ENCODE assay signal across 8 cellular contexts in the genomic region with DNA sequence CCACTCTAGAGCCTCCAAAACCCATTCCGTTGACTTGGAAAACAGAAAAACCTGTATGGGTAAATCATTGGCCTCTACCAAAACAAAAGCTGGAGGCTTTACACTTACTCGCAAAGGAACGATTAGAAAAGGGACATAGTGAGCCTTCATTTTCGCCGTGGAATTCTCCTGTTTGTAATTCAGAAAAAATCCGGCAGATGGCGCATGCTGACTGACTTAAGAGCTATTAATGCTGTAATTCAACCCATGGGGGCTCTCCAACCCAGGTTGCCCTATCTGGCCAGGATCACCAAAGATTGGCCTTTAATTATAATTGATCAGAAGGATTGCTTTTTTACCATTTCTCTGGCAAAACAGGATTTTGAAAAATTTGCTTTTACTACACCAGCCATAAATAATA.
DNase-seq lines count a peak whose midpoint lies in the region; ATAC-seq and TF ChIP-seq lines count a peak whose summit lies in the region.

No MANE protein-coding gene starts in this region.

- intact Hi-C loops in Caco-2 (cut with micrococcal nuclease; ENCODE audit: unreplicated experiment): no loop called here
- intact Hi-C loops in IMR-90 (cut with micrococcal nuclease): no loop called here
- intact Hi-C loops in MCF 10A (cut with micrococcal nuclease): no loop called here
- intact Hi-C loops in lower lobe of right lung (cut with DNase I): no loop called here

- no peak overlapping the region for H2BK20ac ChIP-seq in IMR-90 (ENCODE audit: low read depth, low read length)

- H3K27me3 Mint-ChIP-seq in Caco-2 (ENCODE audit: insufficient read depth, unreplicated experiment) (no peaks in the 10 kb centered on the region), MCF 10A (ENCODE audit: insufficient read depth, unreplicated experiment) (no peaks in the 10 kb centered on the region)
- H3K27me3 Mint-ChIP-seq in stimulated activated naive CD8-positive, alpha-beta T cell treated with anti-CD3 and anti-CD28 coated beads, Interleukin-15, amount 100 ng/mL, for 72 hours: no peaks in the 10 kb centered on the region

- H2AK5ac ChIP-seq in IMR-90 (ENCODE audit: low read depth, low read length): no peak overlapping the region

- H3K27ac ChIP-seq in IMR-90 (ENCODE audit: insufficient read depth, low read length) (no peak overlapping the region), lower lobe of right lung (no peak overlapping the region)

- H4K20me1 ChIP-seq in IMR-90 (ENCODE audit: insufficient read depth, low read length): no peaks in the 10 kb centered on the region

- H3K9me3 ChIP-seq in Caco-2 (peaks cover 20% of the 10 kb centered on the region), IMR-90 (ENCODE audit: control insufficient read depth, insufficient read depth, low read length) (peaks cover 16% of the 10 kb centered on the region), lower lobe of right lung (peaks cover 21% of the 10 kb centered on the region)

- no peak overlapping the region for H3K23ac ChIP-seq in IMR-90 (ENCODE audit: low read depth, low read length)

- H3K4me1 Mint-ChIP-seq in Caco-2 (ENCODE audit: low read depth, unreplicated experiment) (no peaks in the 10 kb centered on the region), MCF 10A (ENCODE audit: insufficient read depth, unreplicated experiment) (peaks cover 8% of the 10 kb centered on the region)
- peaks cover 15% of the 10 kb centered on the region for H3K4me1 Mint-ChIP-seq in stimulated activated naive CD8-positive, alpha-beta T cell treated with anti-CD3 and anti-CD28 coated beads, Interleukin-15, amount 100 ng/mL, for 72 hours

- peak in 1 of 2 experiments; percentile 49 for DNase-seq in Caco-2
- no peak for DNase-seq in IMR-90
- DNase-seq in T-helper 2 cell: peak in 4 of 5 experiments; percentile 21 to 44 (median 26)
- peak; percentile 36 for DNase-seq in MCF 10A (ENCODE audit: unreplicated experiment)
- no peak for DNase-seq in lower lobe of right lung
- DNase-seq in stimulated activated naive CD8-positive, alpha-beta T cell treated with anti-CD3 and anti-CD28 coated beads, Interleukin-15, amount 100 ng/mL, for 72 hours: peak; percentile 52 to 54
- no peak for DNase-seq in omental fat pad (ENCODE audit: low spot score)
- DNase-seq in DMS79 treated with DMSO at 0.1 percent for 48 hours (lab: John Stamatoyannopoulos, UW): no peak

- dilution Hi-C loops in IMR-90 (cut with HindIII; ENCODE audit: low sequenced_read_pairs, unreplicated experiment): no loop called here

- TF ChIP-seq CTCF in Caco-2 (IDR thresholded peaks at IDR 0.05; ENCODE audit: insufficient read depth in 1 of 2, low read depth in 1 of 2, low read length in 1 of 2, severe bottlenecking in 1 of 2, unreplicated experiment in 1 of 2) (peak; percentile 21 to 47), IMR-90 (conservative IDR thresholded peaks at IDR 0.05; ENCODE audit: low read depth, low read length) (peak; percentile 34), MCF 10A (IDR thresholded peaks at IDR 0.05; ENCODE audit: unreplicated experiment) (peak; percentile 38), lower lobe of right lung (IDR thresholded peaks at IDR 0.05) (peak; percentile 81), omental fat pad (IDR thresholded peaks at IDR 0.05) (peak in 1 of 3 donors; percentile 14)

- H3K18ac ChIP-seq in IMR-90 (ENCODE audit: low read depth, low read length): no peak overlapping the region

- 57% methylated on average over 6 of the region's 7 CpGs; no CpG with 5 or more reads in 1 of the 2 experiments for WGBS in IMR-90 (ENCODE audit: extremely low coverage in 2 of 2, insufficient read length in 1 of 2), 2 experiments

- no peaks in the 10 kb centered on the region for H3K36me3 Mint-ChIP-seq in Caco-2 (ENCODE audit: insufficient read depth, unreplicated experiment)
- no peaks in the 10 kb centered on the region for H3K36me3 Mint-ChIP-seq in MCF 10A (ENCODE audit: insufficient read depth, unreplicated experiment)

- BruUV-seq in Caco-2 (replicated peaks; lab: Mats Ljungman, UMichigan): no TSS peak
- no TSS peak for BruUV-seq in IMR-90 (replicated peaks; lab: Mats Ljungman, UMichigan)
- no TSS peak for BruUV-seq in MCF 10A (replicated peaks; lab: Mats Ljungman, UMichigan)

- no peak overlapping the region for H3K9ac ChIP-seq in IMR-90 (ENCODE audit: low read depth, low read length)

- no peak for TF ChIP-seq POLR2A in IMR-90 (IDR thresholded peaks at IDR 0.05; ENCODE audit: low read depth, low read length)

- CTCF ChIA-PET in Caco-2 (lab: Charles Lee): no interaction called here
- CTCF ChIA-PET in IMR-90 (lab: Yijun Ruan, JAX): no interaction called here
- CTCF ChIA-PET in MCF 10A (lab: Yijun Ruan, JAX): interaction anchor here (0.6 to 0.7 kb wide), 2 partner anchors 15 to 82 kb away, joined by 3 to 4 read pairs; no protein-coding TSS in a partner anchor

- no peak overlapping the region for H2BK15ac ChIP-seq in IMR-90 (ENCODE audit: low read depth, low read length)

- no peak overlapping the region for H4K8ac ChIP-seq in IMR-90 (ENCODE audit: low read depth in 2 of 2, low read length in 2 of 2)

- H3K14ac ChIP-seq in IMR-90 (replicated peaks; ENCODE audit: low read depth, low read length): no peak overlapping the region

- no peaks in the 10 kb centered on the region for H3K79me1 ChIP-seq in IMR-90 (ENCODE audit: low read depth in 1 of 2, low read length in 2 of 2)

- H3K27me3 ChIP-seq in Caco-2 (replicated peaks; ENCODE audit: control insufficient read depth, insufficient read depth, low read length): no peaks in the 10 kb centered on the region
- no peaks in the 10 kb centered on the region for H3K27me3 ChIP-seq in IMR-90 (ENCODE audit: control insufficient read depth, insufficient read depth, low read length)
- H3K27me3 ChIP-seq in lower lobe of right lung (ENCODE audit: low read depth): no peaks in the 10 kb centered on the region

- H2AK9ac ChIP-seq in IMR-90 (replicated peaks; ENCODE audit: low read depth, low read length, poor library complexity): no peak overlapping the region

- H3K4me3 ChIP-seq in Caco-2 (ENCODE audit: low read depth, low read length) (no peak overlapping the region), IMR-90 (ENCODE audit: insufficient read depth, low read depth, low read length) (no peak overlapping the region), lower lobe of right lung (no peak overlapping the region)

- no peaks in the 10 kb centered on the region for H3K4me1 ChIP-seq in Caco-2
- no peaks in the 10 kb centered on the region for H3K4me1 ChIP-seq in IMR-90 (ENCODE audit: control insufficient read depth, insufficient read depth, low read length)
- H3K4me1 ChIP-seq in lower lobe of right lung: peaks cover 15% of the 10 kb centered on the region

- in situ Hi-C loops in IMR-90 (cut with MboI; ENCODE audit: low sequenced_read_pairs): no loop called here

- no peak overlapping the region for H2BK120ac ChIP-seq in IMR-90 (ENCODE audit: low read depth, low read length)

- no peak overlapping the region for H4K5ac ChIP-seq in IMR-90 (ENCODE audit: low read depth, low read length)

- no peak overlapping the region for H3K4me2 ChIP-seq in IMR-90 (ENCODE audit: low read depth, low read length)

- H3K36me3 ChIP-seq in Caco-2 (ENCODE audit: control insufficient read depth, insufficient read depth, low read length): no peaks in the 10 kb centered on the region
- no peaks in the 10 kb centered on the region for H3K36me3 ChIP-seq in IMR-90 (ENCODE audit: control insufficient read depth, insufficient read depth, low read length)
- no peaks in the 10 kb centered on the region for H3K36me3 ChIP-seq in lower lobe of right lung

- H3K9me3 Mint-ChIP-seq in Caco-2 (ENCODE audit: unreplicated experiment) (peaks cover 35% of the 10 kb centered on the region), MCF 10A (ENCODE audit: unreplicated experiment) (peaks cover 15% of the 10 kb centered on the region)
- H3K9me3 Mint-ChIP-seq in stimulated activated naive CD8-positive, alpha-beta T cell treated with anti-CD3 and anti-CD28 coated beads, Interleukin-15, amount 100 ng/mL, for 72 hours: peaks cover 9 to 25% of the 10 kb centered on the region in 2 donors

- TF ChIP-seq RAD21 in IMR-90 (IDR thresholded peaks at IDR 0.05; ENCODE audit: low read length): peak; percentile 41; the same call in 1 of the 2 replicates

- H4K91ac ChIP-seq in IMR-90 (ENCODE audit: insufficient read depth, low read depth, low read length): no peak overlapping the region

- H3K4me3 Mint-ChIP-seq in Caco-2 (ENCODE audit: unreplicated experiment): no peak overlapping the region
- no peak overlapping the region for H3K4me3 Mint-ChIP-seq in MCF 10A (ENCODE audit: unreplicated experiment)
- H3K4me3 Mint-ChIP-seq in stimulated activated naive CD8-positive, alpha-beta T cell treated with anti-CD3 and anti-CD28 coated beads, Interleukin-15, amount 100 ng/mL, for 72 hours: no peak overlapping the region

- ATAC-seq in IMR-90 (ENCODE audit: low read depth): no peak
- peak in 1 of 2 donors; percentile 43 for ATAC-seq in lower lobe of right lung
- ATAC-seq in stimulated activated naive CD8-positive, alpha-beta T cell treated with anti-CD3 and anti-CD28 coated beads, Interleukin-15, amount 100 ng/mL, for 72 hours: no peak
- ATAC-seq in omental fat pad (ENCODE audit: low FRiP score): no peak

- no peak overlapping the region for H3K56ac ChIP-seq in IMR-90 (ENCODE audit: extremely low read depth, insufficient read depth, low read length)

- no peak overlapping the region for H2BK5ac ChIP-seq in IMR-90 (ENCODE audit: low read depth, low read length, poor library complexity, severe bottlenecking)

- POLR2A ChIA-PET in Caco-2 (lab: Charles Lee) (no interaction called here), IMR-90 (lab: Charles Lee; ENCODE audit: unreplicated experiment) (no interaction called here), MCF 10A (lab: Yijun Ruan, JAX) (no interaction called here)

- H3K9me1 ChIP-seq in IMR-90 (ENCODE audit: insufficient read depth, low read length): no peaks in the 10 kb centered on the region

- no peak overlapping the region for H3K4ac ChIP-seq in IMR-90 (ENCODE audit: low read depth, low read length)

- H3K27ac Mint-ChIP-seq in Caco-2 (ENCODE audit: unreplicated experiment) (no peak overlapping the region), MCF 10A (ENCODE audit: low read depth, unreplicated experiment) (no peak overlapping the region)
- H3K27ac Mint-ChIP-seq in stimulated activated naive CD8-positive, alpha-beta T cell treated with anti-CD3 and anti-CD28 coated beads, Interleukin-15, amount 100 ng/mL, for 72 hours: no peak overlapping the region

- H2AFZ ChIP-seq in IMR-90 (replicated peaks; ENCODE audit: low read length, poor library complexity): no peak overlapping the region

TF ChIP-seq in IMR-90, 13 proteins besides CTCF, POLR2A, EP300 and RAD21 (continues in another document):
- TF ChIP-seq RCOR1 (IDR thresholded peaks at IDR 0.05; ENCODE audit: insufficient replicate concordance, low read length) (no peak), MXI1 (IDR thresholded peaks at IDR 0.05; ENCODE audit: borderline replicate concordance, low read depth, low read length) (no peak)

Comparison
In these comparisons a context has a peak if more than half of its experiments do, and no peak if none do; other contexts are left out.
1. DNase-seq: peak in T-helper 2 cell (4 of 5), MCF 10A (single experiment) and stimulated activated naive CD8-positive, alpha-beta T cell treated with anti-CD3 and anti-CD28 coated beads, Interleukin-15, amount 100 ng/mL, for 72 hours (2 of 2); none in IMR-90 (single experiment), lower lobe of right lung (single experiment), omental fat pad (single experiment) and DMS79 treated with DMSO at 0.1 percent for 48 hours (single experiment).